Comparison of ENCODE assay signal across 8 cellular contexts in the genomic region with DNA sequence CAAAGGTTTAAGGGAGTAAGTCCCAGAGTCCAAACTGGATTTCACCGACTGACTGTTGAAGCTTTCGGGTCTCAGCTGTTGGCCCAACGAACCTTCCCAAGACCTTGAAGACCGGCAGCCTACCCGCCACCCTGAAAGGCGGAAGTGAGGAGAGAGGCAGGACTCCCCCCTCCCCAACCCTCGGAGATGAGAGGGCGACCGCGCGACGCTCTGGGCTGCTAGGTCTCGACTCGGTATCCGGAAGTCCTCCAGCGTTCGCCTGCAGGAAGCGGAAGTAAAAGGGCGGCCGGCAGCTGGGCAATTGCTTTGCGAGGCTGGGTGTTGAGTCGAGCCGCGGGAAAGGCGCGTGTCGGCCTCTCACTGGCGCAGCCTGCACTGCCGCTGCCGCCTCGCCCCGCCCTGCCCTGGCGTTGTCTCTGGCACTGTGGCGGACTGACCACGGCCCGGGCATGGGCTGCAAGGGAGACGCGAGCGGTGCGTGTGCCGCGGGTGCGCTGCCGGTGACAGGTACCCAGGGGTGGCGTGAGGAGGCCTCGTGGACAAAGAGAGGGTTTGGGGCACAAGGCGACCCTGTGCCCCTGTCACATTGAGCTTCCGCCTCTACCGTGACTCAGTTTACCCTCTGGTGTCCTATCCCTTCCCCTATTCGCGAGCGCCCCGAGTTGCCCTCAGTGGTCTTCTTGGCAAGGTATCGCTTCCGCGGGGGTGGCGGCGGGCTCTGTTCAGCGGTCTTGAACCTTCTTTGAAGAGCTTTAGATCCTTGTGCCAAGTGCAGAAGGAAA. TPM values are rescaled to one million over a fixed set of nuclear protein-coding genes. Genes with fewer than 3 reads are reported as not detected.
DNase-seq lines count a peak whose midpoint lies in the region; ATAC-seq and TF ChIP-seq lines count a peak whose summit lies in the region.

A gene with protein sequence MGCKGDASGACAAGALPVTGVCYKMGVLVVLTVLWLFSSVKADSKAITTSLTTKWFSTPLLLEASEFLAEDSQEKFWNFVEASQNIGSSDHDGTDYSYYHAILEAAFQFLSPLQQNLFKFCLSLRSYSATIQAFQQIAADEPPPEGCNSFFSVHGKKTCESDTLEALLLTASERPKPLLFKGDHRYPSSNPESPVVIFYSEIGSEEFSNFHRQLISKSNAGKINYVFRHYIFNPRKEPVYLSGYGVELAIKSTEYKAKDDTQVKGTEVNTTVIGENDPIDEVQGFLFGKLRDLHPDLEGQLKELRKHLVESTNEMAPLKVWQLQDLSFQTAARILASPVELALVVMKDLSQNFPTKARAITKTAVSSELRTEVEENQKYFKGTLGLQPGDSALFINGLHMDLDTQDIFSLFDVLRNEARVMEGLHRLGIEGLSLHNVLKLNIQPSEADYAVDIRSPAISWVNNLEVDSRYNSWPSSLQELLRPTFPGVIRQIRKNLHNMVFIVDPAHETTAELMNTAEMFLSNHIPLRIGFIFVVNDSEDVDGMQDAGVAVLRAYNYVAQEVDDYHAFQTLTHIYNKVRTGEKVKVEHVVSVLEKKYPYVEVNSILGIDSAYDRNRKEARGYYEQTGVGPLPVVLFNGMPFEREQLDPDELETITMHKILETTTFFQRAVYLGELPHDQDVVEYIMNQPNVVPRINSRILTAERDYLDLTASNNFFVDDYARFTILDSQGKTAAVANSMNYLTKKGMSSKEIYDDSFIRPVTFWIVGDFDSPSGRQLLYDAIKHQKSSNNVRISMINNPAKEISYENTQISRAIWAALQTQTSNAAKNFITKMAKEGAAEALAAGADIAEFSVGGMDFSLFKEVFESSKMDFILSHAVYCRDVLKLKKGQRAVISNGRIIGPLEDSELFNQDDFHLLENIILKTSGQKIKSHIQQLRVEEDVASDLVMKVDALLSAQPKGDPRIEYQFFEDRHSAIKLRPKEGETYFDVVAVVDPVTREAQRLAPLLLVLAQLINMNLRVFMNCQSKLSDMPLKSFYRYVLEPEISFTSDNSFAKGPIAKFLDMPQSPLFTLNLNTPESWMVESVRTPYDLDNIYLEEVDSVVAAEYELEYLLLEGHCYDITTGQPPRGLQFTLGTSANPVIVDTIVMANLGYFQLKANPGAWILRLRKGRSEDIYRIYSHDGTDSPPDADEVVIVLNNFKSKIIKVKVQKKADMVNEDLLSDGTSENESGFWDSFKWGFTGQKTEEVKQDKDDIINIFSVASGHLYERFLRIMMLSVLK (N-terminal part only) (plus strand): TSS at position 292 of the 782 bp plus-strand sequence. CDS start 158 bp downstream, at position 450.

- peak; percentile 95 for ATAC-seq in GM18870 (IDR thresholded peaks at IDR 0.05; ENCODE audit: unreplicated experiment)
- peak; percentile 94 for ATAC-seq in HG03135 (IDR thresholded peaks at IDR 0.05; ENCODE audit: unreplicated experiment)

- peak within 1 kb of the TSS; percentile 84 for H3K4me2 ChIP-seq in mammary epithelial cell (ENCODE audit: insufficient read depth, low read depth, low read length)

- H3K79me2 ChIP-seq in ACC112 (ENCODE audit: control insufficient read depth, insufficient read depth, low read length, unreplicated experiment) (peaks cover 47% of the 10 kb centered on the region), mammary epithelial cell (ENCODE audit: insufficient read depth, low read length) (peaks cover 49% of the 10 kb centered on the region)

- no peaks in the 10 kb centered on the region for H4K20me1 ChIP-seq in mammary epithelial cell (ENCODE audit: insufficient read depth, low read length)

- TSS peak; percentile 37 for BruUV-seq in mammary epithelial cell (replicated peaks; lab: Mats Ljungman, UMichigan)

- DNase-seq in NCI-H2196 treated with DMSO at 0.1 percent for 48 hours (lab: John Stamatoyannopoulos, UW; ENCODE audit: unreplicated experiment): peak; percentile 95
- DNase-seq in mammary epithelial cell: peak; percentile 97

- peak within 1 kb of the TSS; percentile 71 for H3K27ac ChIP-seq in ACC112 (ENCODE audit: low read depth, low read length)
- peak within 1 kb of the TSS; percentile 76 for H3K27ac ChIP-seq in VCaP
- H3K27ac ChIP-seq in mammary epithelial cell (ENCODE audit: insufficient read depth, low read depth, low read length): peak within 1 kb of the TSS; percentile 85
- no peak within 1 kb of the TSS for H3K27ac ChIP-seq in iPS-20b (ENCODE audit: low read length)
- peak within 1 kb of the TSS; percentile 36 to 91 (median 84) for H3K27ac ChIP-seq in skin epidermis

- CTCF ChIA-PET in mammary epithelial cell (lab: Charles Lee; ENCODE audit: low non-redundant PET): interaction anchor here (0.6 to 0.8 kb wide), 2 partner anchors 28 to 39 kb away, joined by 4 to 18 read pairs; no protein-coding TSS in a partner anchor

- H3K27me3 ChIP-seq in ACC112 (ENCODE audit: insufficient read depth, low read length) (no peaks in the 10 kb centered on the region), mammary epithelial cell (ENCODE audit: insufficient read depth, low read length) (no peaks in the 10 kb centered on the region), iPS-20b (ENCODE audit: insufficient read depth, low read length) (no peaks in the 10 kb centered on the region)

- 4% methylated on average over 28 of the region's 59 CpGs for WGBS in mammary epithelial cell (ENCODE audit: low coverage, missing lambda C conversion rate)

- peaks cover 4% of the 10 kb centered on the region for H3K4me1 ChIP-seq in ACC112 (ENCODE audit: control insufficient read depth, insufficient read depth, low read length, unreplicated experiment)
- peaks cover 5% of the 10 kb centered on the region for H3K4me1 ChIP-seq in mammary epithelial cell (ENCODE audit: insufficient read depth, low read length)
- H3K4me1 ChIP-seq in iPS-20b (ENCODE audit: insufficient read depth, low read length): no peaks in the 10 kb centered on the region

- in situ Hi-C loops in mammary epithelial cell (cut with MboI; ENCODE audit: low sequenced_read_pairs in 2 of 2): no loop called here

- peak within 1 kb of the TSS; percentile 93 for H3K9ac ChIP-seq in mammary epithelial cell (ENCODE audit: insufficient read depth, low read length)
- peak within 1 kb of the TSS; percentile 89; the same call in 1 of the 2 replicates for H3K9ac ChIP-seq in iPS-20b (ENCODE audit: low read depth, low read length)

- no peak for TF ChIP-seq CTCF in VCaP (conservative IDR thresholded peaks at IDR 0.05)
- TF ChIP-seq CTCF in mammary epithelial cell (conservative IDR thresholded peaks at IDR 0.05 in 1 of 2, IDR thresholded peaks at IDR 0.05 in 1 of 2; ENCODE audit: extremely low read depth in 1 of 2, insufficient read depth in 1 of 2, low read depth in 1 of 2, low read length in 2 of 2): no peak

- H2AFZ ChIP-seq in ACC112 (ENCODE audit: low read length, unreplicated experiment): peak within 1 kb of the TSS; percentile 95
- peak within 1 kb of the TSS; percentile 99 for H2AFZ ChIP-seq in mammary epithelial cell (ENCODE audit: low read depth, low read length)

- H3K36me3 ChIP-seq in ACC112 (ENCODE audit: insufficient read depth, low read length) (peaks cover 4% of the 10 kb centered on the region; the same call in 1 of the 2 replicates), mammary epithelial cell (ENCODE audit: insufficient read depth, low read length) (no peaks in the 10 kb centered on the region), iPS-20b (ENCODE audit: insufficient read depth, low read depth, low read length) (peaks cover 10% of the 10 kb centered on the region; the same call in 1 of the 2 replicates)

- H3K4me3 ChIP-seq in ACC112 (ENCODE audit: low read depth, low read length) (peak within 1 kb of the TSS; percentile 93), mammary epithelial cell (replicated peaks in 1 of 3; ENCODE audit: insufficient read depth in 1 of 3, low read depth in 2 of 3, low read length in 3 of 3) (peak within 1 kb of the TSS; percentile 69 to 92 (median 91)), iPS-20b (ENCODE audit: low read length) (peak within 1 kb of the TSS; percentile 84), skin epidermis (peak within 1 kb of the TSS; percentile 67 to 98 (median 84))

- H3K9me3 ChIP-seq in mammary epithelial cell (replicated peaks; ENCODE audit: insufficient read depth, low read length) (no peaks in the 10 kb centered on the region), iPS-20b (ENCODE audit: insufficient read depth, low read depth, low read length) (no peaks in the 10 kb centered on the region)

- intact Hi-C loops in mammary epithelial cell (cut with micrococcal nuclease): loop anchor here (2.0 to 5.0 kb wide), 3 partner anchors 62 to 234 kb away; a partner anchor contains a TSS

- dilution Hi-C loops in mammary epithelial cell (cut with HindIII; ENCODE audit: low sequenced_read_pairs): no loop called here

RNA-seq across cellular contexts. Expression of the gene that starts here (rescaled TPM):
- total RNA-seq in mammary epithelial cell: 10 to 100 TPM; 59.8 to 66.2 TPM
- polyA plus RNA-seq in mammary epithelial cell: 26.6 TPM
- 51.4 TPM for polyA minus RNA-seq in mammary epithelial cell
